8 cellular contexts compared by ENCODE assay signal in genomic region chr20:57391439-57392129, GRCh38. TPM values are rescaled to one million over a fixed set of nuclear protein-coding genes. Genes with fewer than 3 reads are reported as not detected.
A peak's percentile ranks its signal among the peaks of the same experiment; 100 is the strongest.
DNase-seq lines count a peak whose midpoint lies in the region; ATAC-seq and TF ChIP-seq lines count a peak whose summit lies in the region.

No MANE protein-coding gene starts in this region.

- peaks cover 33% of the 10 kb centered on the region for H3K36me3 ChIP-seq in HUES6 (ENCODE audit: control insufficient read depth, insufficient read depth, low read length)
- H3K36me3 ChIP-seq in right atrium auricular region, result peaks cover 28% of the 10 kb centered on the region
- H3K36me3 ChIP-seq in skeletal muscle tissue (ENCODE audit: control insufficient read depth in 3 of 3, insufficient read depth in 3 of 3, low read length in 3 of 3), result peaks cover 12 to 14% (median 13%) of the 10 kb centered on the region in 3 donors

- intact Hi-C loops in CD4-positive, alpha-beta T cell (cut with DNase I, micrococcal nuclease), result loop anchor here (2.0 to 5.0 kb wide), 4 partner anchors 43 to 1501 kb away; partner anchors contain the start of genes PMEPA1 (in 1 of the 2) and RAB22A (in 1 of the 2)
- intact Hi-C loops in activated T-helper 1 cell treated with anti-CD3 and anti-CD28 coated beads, Interleukin-12 subunit alpha, Interleukin-12 subunit beta, Interleukin-2, Interleukin-4 antibody, amounts not matched to agents 30 ng/mL and 10 ng/mL and 1 ng/mL, durations not matched to agents 14 hours and 24 hours and 36 hours (cut with micrococcal nuclease), result loop anchor here (1.0 to 10.0 kb wide), 12 partner anchors 10 to 1773 kb away; partner anchors contain the start of genes ATP5F1E, AURKA, CSTF1 and RAB22A

- peaks cover 6% of the 10 kb centered on the region for H3K27me3 Mint-ChIP-seq in CD4-positive, alpha-beta T cell
- no peaks in the 10 kb centered on the region for H3K27me3 Mint-ChIP-seq in activated T-helper 1 cell treated with anti-CD3 and anti-CD28 coated beads, Interleukin-12 subunit alpha, Interleukin-12 subunit beta, Interleukin-2, Interleukin-4 antibody, amounts not matched to agents 30 ng/mL and 10 ng/mL and 1 ng/mL, durations not matched to agents 14 hours and 24 hours and 36 hours (ENCODE audit: insufficient read depth)

- POLR2A ChIA-PET in CD4-positive, alpha-beta T cell (lab: Charles Lee), result interaction anchor here (0.6 to 6.3 kb wide), 21 partner anchors 9 to 1773 kb away, joined by 3 to 132 read pairs (median 4); partner anchors contain the start of genes VAPB and ZBP1

- peak overlapping the region; percentile 96 for H3K27ac Mint-ChIP-seq in CD4-positive, alpha-beta T cell
- H3K27ac Mint-ChIP-seq in activated T-helper 1 cell treated with anti-CD3 and anti-CD28 coated beads, Interleukin-12 subunit alpha, Interleukin-12 subunit beta, Interleukin-2, Interleukin-4 antibody, amounts not matched to agents 30 ng/mL and 10 ng/mL and 1 ng/mL, durations not matched to agents 14 hours and 24 hours and 36 hours, result peak overlapping the region; percentile 94

- peaks cover 59% of the 10 kb centered on the region for H3K36me3 Mint-ChIP-seq in CD4-positive, alpha-beta T cell (ENCODE audit: low read depth)
- H3K36me3 Mint-ChIP-seq in activated T-helper 1 cell treated with anti-CD3 and anti-CD28 coated beads, Interleukin-12 subunit alpha, Interleukin-12 subunit beta, Interleukin-2, Interleukin-4 antibody, amounts not matched to agents 30 ng/mL and 10 ng/mL and 1 ng/mL, durations not matched to agents 14 hours and 24 hours and 36 hours (ENCODE audit: low read depth), result peaks cover 38% of the 10 kb centered on the region

- H3K27me3 ChIP-seq in CD4-positive, alpha-beta T cell (ENCODE audit: control insufficient read depth, insufficient read depth, low read length), result no peaks in the 10 kb centered on the region
- H3K27me3 ChIP-seq in HUES6 (ENCODE audit: control insufficient read depth, insufficient read depth, low read length) (no peaks in the 10 kb centered on the region), right atrium auricular region (no peaks in the 10 kb centered on the region), skeletal muscle tissue (ENCODE audit: control insufficient read depth in 3 of 3, insufficient read depth in 3 of 3, low read length in 3 of 3) (no peaks in the 10 kb centered on the region)

- H3K4me1 ChIP-seq in HUES6 (ENCODE audit: control insufficient read depth, insufficient read depth, low read length) (peaks cover 49% of the 10 kb centered on the region), right atrium auricular region (peaks cover 3 to 69% of the 10 kb centered on the region in 2 donors), skeletal muscle tissue (ENCODE audit: control insufficient read depth in 3 of 3, insufficient read depth in 3 of 3, low read length in 3 of 3) (peaks cover 53 to 58% (median 55%) of the 10 kb centered on the region in 3 donors)

- peak overlapping the region; percentile 99 for H3K4me3 Mint-ChIP-seq in CD4-positive, alpha-beta T cell
- peak overlapping the region; percentile 94 for H3K4me3 Mint-ChIP-seq in activated T-helper 1 cell treated with anti-CD3 and anti-CD28 coated beads, Interleukin-12 subunit alpha, Interleukin-12 subunit beta, Interleukin-2, Interleukin-4 antibody, amounts not matched to agents 30 ng/mL and 10 ng/mL and 1 ng/mL, durations not matched to agents 14 hours and 24 hours and 36 hours

- no peaks in the 10 kb centered on the region for H3K9me3 ChIP-seq in CD4-positive, alpha-beta T cell (ENCODE audit: control insufficient read depth, low read length)
- H3K9me3 ChIP-seq in HUES6 (ENCODE audit: control insufficient read depth, insufficient read depth, low read depth, low read length), result no peaks in the 10 kb centered on the region
- H3K9me3 ChIP-seq in right atrium auricular region, result no peaks in the 10 kb centered on the region
- H3K9me3 ChIP-seq in skeletal muscle tissue (ENCODE audit: control insufficient read depth in 3 of 3, low read length in 3 of 3), result no peaks in the 10 kb centered on the region

- H3K9me3 Mint-ChIP-seq in CD4-positive, alpha-beta T cell, result no peaks in the 10 kb centered on the region
- no peaks in the 10 kb centered on the region for H3K9me3 Mint-ChIP-seq in activated T-helper 1 cell treated with anti-CD3 and anti-CD28 coated beads, Interleukin-12 subunit alpha, Interleukin-12 subunit beta, Interleukin-2, Interleukin-4 antibody, amounts not matched to agents 30 ng/mL and 10 ng/mL and 1 ng/mL, durations not matched to agents 14 hours and 24 hours and 36 hours

- peak in 2 of 10 experiments; percentile 23 to 38 for DNase-seq in CD4-positive, alpha-beta T cell
- DNase-seq in activated T-helper 1 cell treated with anti-CD3 and anti-CD28 coated beads, Interleukin-12 subunit alpha, Interleukin-12 subunit beta, Interleukin-2, Interleukin-4 antibody, amounts not matched to agents 30 ng/mL and 10 ng/mL and 1 ng/mL, durations not matched to agents 14 hours and 24 hours and 36 hours (ENCODE audit: low spot score), result no peak
- DNase-seq in right atrium auricular region (ENCODE audit: low spot score) (no peak), cortex of kidney (lab: John Stamatoyannopoulos, UW) (no peak), DMS79 treated with DMSO at 0.1 percent for 48 hours (lab: John Stamatoyannopoulos, UW) (no peak)

- peak overlapping the region; percentile 83 for H3K9ac ChIP-seq in HUES6 (ENCODE audit: low read length)
- peak overlapping the region; percentile 86 to 98 (median 96) for H3K9ac ChIP-seq in skeletal muscle tissue (ENCODE audit: low read depth in 1 of 3, low read length in 3 of 3)

- H3K4me3 ChIP-seq in HUES6 (ENCODE audit: low read depth, low read length) (peak overlapping the region; percentile 88), right atrium auricular region (peak overlapping the region; percentile 71 to 79), skeletal muscle tissue (ENCODE audit: low read length in 3 of 3) (peak overlapping the region; percentile 78 to 89 (median 83))

- ATAC-seq in CD4-positive, alpha-beta T cell (ENCODE audit: poor library complexity), result no peak
- peak; percentile 2 for ATAC-seq in GM19395 (IDR thresholded peaks at IDR 0.05; ENCODE audit: unreplicated experiment)

- peaks cover 57% of the 10 kb centered on the region for H3K4me1 Mint-ChIP-seq in CD4-positive, alpha-beta T cell (ENCODE audit: low read depth)
- peaks cover 36% of the 10 kb centered on the region for H3K4me1 Mint-ChIP-seq in activated T-helper 1 cell treated with anti-CD3 and anti-CD28 coated beads, Interleukin-12 subunit alpha, Interleukin-12 subunit beta, Interleukin-2, Interleukin-4 antibody, amounts not matched to agents 30 ng/mL and 10 ng/mL and 1 ng/mL, durations not matched to agents 14 hours and 24 hours and 36 hours (ENCODE audit: low read depth)

- CTCF ChIA-PET in CD4-positive, alpha-beta T cell (lab: Charles Lee), result interaction anchor here (0.9 kb wide), 1 partner anchor 10 kb away, joined by 5 read pairs; no protein-coding TSS in a partner anchor

- H3K27ac ChIP-seq in CD4-positive, alpha-beta T cell (ENCODE audit: low read depth, low read length), result peak overlapping the region; percentile 88
- H3K27ac ChIP-seq in HUES6 (ENCODE audit: low read depth, low read length), result no peak overlapping the region
- H3K27ac ChIP-seq in right atrium auricular region, result peak overlapping the region; percentile 92 to 96
- H3K27ac ChIP-seq in skeletal muscle tissue (ENCODE audit: low read depth, low read length), result peak overlapping the region; percentile 90

- TF ChIP-seq CTCF in CD4-positive, alpha-beta T cell (IDR thresholded peaks at IDR 0.05), result no peak
- no peak for TF ChIP-seq CTCF in right atrium auricular region (IDR thresholded peaks at IDR 0.05)

RNA-seq across cellular contexts. Expression of gene RBM38, which starts 0.4 kb away (rescaled TPM):
- 100 to 1,000 TPM; 604 to 645 TPM for total RNA-seq in CD4-positive, alpha-beta T cell
- 90.4 and 92.5 TPM in 2 replicates for total RNA-seq in activated T-helper 1 cell treated with anti-CD3 and anti-CD28 coated beads, Interleukin-12 subunit alpha, Interleukin-12 subunit beta, Interleukin-2, Interleukin-4 antibody, amounts not matched to agents 30 ng/mL and 10 ng/mL and 1 ng/mL, durations not matched to agents 14 hours and 24 hours and 36 hours
- total RNA-seq in right atrium auricular region (100 to 1,000 TPM; 127 to 151 TPM), skeletal muscle tissue (60.0 TPM)

RNA-seq across cellular contexts. Expression of gene RAE1, which starts 40.5 kb away (rescaled TPM):
- total RNA-seq in CD4-positive, alpha-beta T cell, result 10 to 100 TPM; 58.8 to 60.7 TPM
- 54.4 and 59.2 TPM in 2 replicates for total RNA-seq in activated T-helper 1 cell treated with anti-CD3 and anti-CD28 coated beads, Interleukin-12 subunit alpha, Interleukin-12 subunit beta, Interleukin-2, Interleukin-4 antibody, amounts not matched to agents 30 ng/mL and 10 ng/mL and 1 ng/mL, durations not matched to agents 14 hours and 24 hours and 36 hours
- total RNA-seq in right atrium auricular region (10 to 100 TPM; 11.6 to 11.8 TPM), skeletal muscle tissue (18.3 TPM)
